Comparison of ENCODE assay signal across 17 cellular contexts in the genomic region with DNA sequence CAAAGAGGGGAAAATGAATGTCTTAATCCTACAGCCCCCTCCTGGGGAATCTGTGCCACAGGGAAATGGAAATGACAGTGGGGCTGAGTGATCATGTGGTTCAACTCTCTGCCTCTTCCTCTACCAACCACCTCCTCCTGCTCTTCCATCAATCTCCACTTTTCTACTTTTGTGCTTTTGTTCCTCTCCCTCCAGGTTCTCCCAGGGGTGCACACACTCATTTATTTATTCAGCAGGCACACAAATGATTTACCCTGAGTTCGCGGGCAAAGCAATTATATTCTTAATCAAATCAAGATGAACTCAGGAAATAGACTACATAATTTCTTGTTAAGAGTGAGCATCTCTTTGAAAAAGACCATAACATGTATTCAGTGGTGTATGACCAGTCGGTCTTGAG.
DNase-seq lines count a peak whose midpoint lies in the region; TF ChIP-seq lines count a peak whose summit lies in the region.
"Had no signal": no experiment of that assay in that cellular context is flagged by ENCODE, and none has a peak within 500 bp of the region (broad histone marks: within the 10 kb centered on the region; RNA-seq: fewer than 3 reads in every experiment).

No MANE protein-coding gene starts in this region.

- no peak for TF ChIP-seq CTCF in type B pancreatic cell (conservative IDR thresholded peaks at IDR 0.05)

- DNase-seq in NCI-H146 treated with DMSO at 0.1 percent for 48 hours (lab: John Stamatoyannopoulos, UW; ENCODE audit: unreplicated experiment) (peak; percentile 3), NCI-H146 (lab: John Stamatoyannopoulos, UW) (no peak), Caki2 (ENCODE audit: low read depth) (peak; percentile 7), kidney tubule cell (ENCODE audit: low spot score) (peak; percentile 41), type B pancreatic cell (ENCODE audit: extremely low spot score, unreplicated experiment) (no peak), NCI-H187 treated with DMSO at 0.1 percent for 48 hours (lab: John Stamatoyannopoulos, UW) (no peak), D341Med (ENCODE audit: low spot score) (no peak)
- DNase-seq: 8988T; CD4-positive, CD25-positive, alpha-beta regulatory T cell; CD8-positive, alpha-beta memory T cell; COR-L47; DMS153; DMS79; GDM1; HCEC 1CT had no signal

- H3K27ac Mint-ChIP-seq in type B pancreatic cell: no peak overlapping the region
- H3K27ac Mint-ChIP-seq: B cell; CD4-positive, CD25-positive, alpha-beta regulatory T cell; CD8-positive, alpha-beta memory T cell; GM23338 had no signal

- peak overlapping the region; percentile 70 for H3K4me3 Mint-ChIP-seq in type B pancreatic cell
- H3K4me3 Mint-ChIP-seq: B cell; CD4-positive, CD25-positive, alpha-beta regulatory T cell; CD8-positive, alpha-beta memory T cell; GM23338 had no signal

- no peaks in the 10 kb centered on the region for H3K9me3 Mint-ChIP-seq in type B pancreatic cell
- H3K9me3 Mint-ChIP-seq: GM23338 had no signal

- H3K27me3 Mint-ChIP-seq in type B pancreatic cell: peaks cover 6% of the 10 kb centered on the region
- H3K27me3 Mint-ChIP-seq: CD4-positive, CD25-positive, alpha-beta regulatory T cell; CD8-positive, alpha-beta memory T cell had no signal

- peaks cover 60% of the 10 kb centered on the region for H3K4me1 Mint-ChIP-seq in type B pancreatic cell (ENCODE audit: unreplicated experiment)
- H3K4me1 Mint-ChIP-seq: B cell; CD4-positive, CD25-positive, alpha-beta regulatory T cell; CD8-positive, alpha-beta memory T cell had no signal

- in situ Hi-C loops in Caki2 (cut with HindIII; ENCODE audit: low pct_unique_long_range_greater_than_20kb, low sequenced_read_pairs): no loop called here

- H3K36me3 Mint-ChIP-seq in type B pancreatic cell: peaks cover 5% of the 10 kb centered on the region
- H3K36me3 Mint-ChIP-seq: CD4-positive, CD25-positive, alpha-beta regulatory T cell; CD8-positive, alpha-beta memory T cell had no signal

Comparison
In these comparisons a context has a peak if more than half of its experiments do, and no peak if none do; other contexts are left out.
1. DNase-seq: peak in NCI-H146 treated with DMSO at 0.1 percent for 48 hours (single experiment), Caki2 (single experiment) and kidney tubule cell (single experiment); none in NCI-H146 (single experiment), type B pancreatic cell (single experiment), NCI-H187 treated with DMSO at 0.1 percent for 48 hours (single experiment) and D341Med (single experiment).